1 cellular context compared by ENCODE assay signal in the genomic region with DNA sequence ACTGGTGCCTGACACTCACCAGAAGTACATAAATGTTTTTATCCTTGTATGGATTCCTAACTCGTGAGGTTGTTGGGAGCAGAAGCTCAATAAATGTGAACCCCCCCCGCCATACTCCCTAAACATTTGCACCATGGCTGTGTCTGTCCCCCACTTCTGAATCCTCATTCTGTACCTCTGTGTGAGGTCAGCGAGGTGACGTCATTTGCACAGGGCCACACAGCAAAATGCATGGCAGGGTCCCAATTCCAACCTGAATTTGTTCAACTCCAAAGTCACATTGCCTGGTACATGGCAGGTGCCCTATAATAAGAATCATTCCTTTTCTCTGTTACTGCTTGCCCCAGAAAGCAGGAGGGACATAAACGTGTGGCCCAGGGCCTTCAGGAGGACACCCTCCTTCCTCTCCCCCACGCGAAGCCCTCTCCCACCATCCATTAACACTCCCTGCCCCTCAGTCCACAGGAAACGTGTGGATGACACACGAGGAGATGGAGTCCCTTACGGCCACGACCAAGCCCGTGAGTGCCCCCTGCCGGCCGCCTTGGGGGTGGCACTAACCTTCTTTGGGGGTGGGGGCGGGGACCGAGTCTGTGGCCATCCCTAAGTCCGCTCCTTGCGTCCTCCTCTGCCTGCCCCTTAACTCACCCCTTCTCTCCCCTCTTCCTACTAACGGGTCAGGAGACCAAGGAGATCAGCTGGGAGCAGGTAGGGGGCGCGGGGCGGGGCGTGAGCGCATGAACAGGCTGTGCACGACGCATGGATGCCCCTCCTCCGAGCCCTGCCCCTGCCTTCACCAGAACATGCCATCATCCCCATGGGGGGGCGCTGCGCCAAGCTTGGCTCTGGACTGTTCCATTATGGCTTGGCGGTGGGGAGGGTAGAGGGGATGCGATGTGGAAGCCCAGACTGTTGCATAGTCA.
A peak's percentile ranks its signal among the peaks of the same experiment; 100 is the strongest.
TF ChIP-seq lines count a peak whose summit lies in the region.

No MANE protein-coding gene starts in this region.

TF ChIP-seq in K562, 482 proteins besides CTCF, POLR2A, EP300 and RAD21 (continued from another document and continues in another):
- TF ChIP-seq SMC3 (conservative IDR thresholded peaks at IDR 0.05; ENCODE audit: insufficient read depth, low read depth, low read length) (peak; percentile 74), E2F5 (CRISPR knock-in tag; IDR thresholded peaks at IDR 0.05) (no peak), TAF9B (IDR thresholded peaks at IDR 0.05; ENCODE audit: partially characterized antibody) (no peak), WHSC1 (IDR thresholded peaks at IDR 0.05; ENCODE audit: low read length) (no peak), NR2C2 (CRISPR knock-in tag; IDR thresholded peaks at IDR 0.05) (0 out of 2 replicates have a peak, but pooled peaks have one; percentile 45), NR2C2 (tag; IDR thresholded peaks at IDR 0.05) (no peak), SREBF2 (CRISPR knock-in tag; IDR thresholded peaks at IDR 0.05) (no peak), OTX1 (CRISPR knock-in tag; IDR thresholded peaks at IDR 0.05) (no peak), BRCA1 (IDR thresholded peaks at IDR 0.05) (no peak), BRCA1 (CRISPR knock-in tag; IDR thresholded peaks at IDR 0.05) (no peak), TEAD4 (IDR thresholded peaks at IDR 0.05; ENCODE audit: low read length) (peak; percentile 31), TEAD4 (CRISPR knock-in tag; IDR thresholded peaks at IDR 0.05; ENCODE audit: borderline replicate concordance) (no peak), ZNF175 (CRISPR knock-in tag; IDR thresholded peaks at IDR 0.05; ENCODE audit: low read depth) (no peak), POLR2H (tag; IDR thresholded peaks at IDR 0.05; ENCODE audit: low read depth) (no peak), CCAR2 (IDR thresholded peaks at IDR 0.05; ENCODE audit: low read depth, low read length) (no peak), ZNF584 (CRISPR knock-in tag; IDR thresholded peaks at IDR 0.05; ENCODE audit: low read depth) (no peak), ZBTB49 (CRISPR knock-in tag; IDR thresholded peaks at IDR 0.05; ENCODE audit: borderline replicate concordance) (no peak), TBL1XR1 (IDR thresholded peaks at IDR 0.05; ENCODE audit: low read length in 2 of 2) (no peak), GABPA (tag; conservative IDR thresholded peaks at IDR 0.05; ENCODE audit: low read depth) (no peak), RAD51 (IDR thresholded peaks at IDR 0.05; ENCODE audit: borderline replicate concordance, low read depth) (no peak), FOXA3 (CRISPR knock-in tag; conservative IDR thresholded peaks at IDR 0.05 in 1 of 2, IDR thresholded peaks at IDR 0.05 in 1 of 2) (no peak), ZNF263 (CRISPR knock-in tag; IDR thresholded peaks at IDR 0.05; ENCODE audit: borderline replicate concordance) (no peak; the same call in 1 of the 2 replicates), SNRNP70 (optimal IDR thresholded peaks at IDR 0.05; ENCODE audit: low read depth, low read length) (no peak), TFE3 (CRISPR knock-in tag; IDR thresholded peaks at IDR 0.05) (no peak), CBFA2T2 (conservative IDR thresholded peaks at IDR 0.05) (no peak), TFAM (CRISPR knock-in tag; conservative IDR thresholded peaks at IDR 0.05) (no peak), HMGN3 (IDR thresholded peaks at IDR 0.05; ENCODE audit: borderline replicate concordance, extremely low read depth, insufficient read length, low read depth, low read length) (no peak), HEY1 (CRISPR knock-in tag; IDR thresholded peaks at IDR 0.05; ENCODE audit: borderline replicate concordance) (no peak), ZNF224 (CRISPR knock-in tag; IDR thresholded peaks at IDR 0.05) (no peak), HDAC3 (IDR thresholded peaks at IDR 0.05; ENCODE audit: borderline replicate concordance, partially characterized antibody) (no peak), ZBTB17 (CRISPR knock-in tag; IDR thresholded peaks at IDR 0.05) (no peak), RBM15 (IDR thresholded peaks at IDR 0.05; ENCODE audit: insufficient read depth, low read length) (no peak), NEUROD1 (IDR thresholded peaks at IDR 0.05; ENCODE audit: borderline replicate concordance, low read depth, low read length, partially characterized antibody) (peak; percentile 56), ZNF444 (CRISPR knock-in tag; IDR thresholded peaks at IDR 0.05) (no peak), ZKSCAN3 (CRISPR knock-in tag; IDR thresholded peaks at IDR 0.05) (no peak), SP1 (CRISPR knock-in tag; IDR thresholded peaks at IDR 0.05) (peak; percentile 74), NR3C1 (CRISPR knock-in tag; IDR thresholded peaks at IDR 0.05) (no peak), POLR2G (IDR thresholded peaks at IDR 0.05; ENCODE audit: low read depth, low read length) (peak; percentile 48), ZKSCAN1 (IDR thresholded peaks at IDR 0.05; ENCODE audit: low read depth, low read length) (0 out of 2 replicates have a peak, but pooled peaks have one; percentile 37), CBFB (CRISPR knock-in tag; IDR thresholded peaks at IDR 0.05) (no peak), MYC (IDR thresholded peaks at IDR 0.05; ENCODE audit: low read depth, low read length) (peak; percentile 87), MYC (CRISPR knock-in tag; IDR thresholded peaks at IDR 0.05; ENCODE audit: borderline replicate concordance, low read depth) (no peak), MBD2 (IDR thresholded peaks at IDR 0.05; ENCODE audit: borderline replicate concordance, low read depth) (peak; percentile 90), ARID1B (IDR thresholded peaks at IDR 0.05) (peak; percentile 51; the same call in 1 of the 2 replicates), ZNF79 (CRISPR knock-in tag; IDR thresholded peaks at IDR 0.05; ENCODE audit: low read depth) (no peak), PML (IDR thresholded peaks at IDR 0.05; ENCODE audit: low read length) (no peak), ZNF282 (CRISPR knock-in tag; IDR thresholded peaks at IDR 0.05) (no peak), ZNF780A (CRISPR knock-in tag; IDR thresholded peaks at IDR 0.05) (no peak), TSC22D4 (tag; IDR thresholded peaks at IDR 0.05) (no peak), SRSF1 (IDR thresholded peaks at IDR 0.05; ENCODE audit: low read depth, low read length) (no peak), TCFL5 (CRISPR knock-in tag; conservative IDR thresholded peaks at IDR 0.05) (no peak), MCM2 (IDR thresholded peaks at IDR 0.05; ENCODE audit: low read depth) (no peak), AFF1 (IDR thresholded peaks at IDR 0.05; ENCODE audit: low read depth in 1 of 2, partially characterized antibody in 2 of 2) (no peak), NR2C1 (IDR thresholded peaks at IDR 0.05) (peak; percentile 59), NR2C1 (tag; IDR thresholded peaks at IDR 0.05) (no peak), HLTF (IDR thresholded peaks at IDR 0.05) (no peak), PKNOX1 (IDR thresholded peaks at IDR 0.05) (no peak), GATAD2B (IDR thresholded peaks at IDR 0.05; ENCODE audit: borderline replicate concordance) (no peak), ZNF561 (CRISPR knock-in tag; conservative IDR thresholded peaks at IDR 0.05) (no peak), MED1 (CRISPR knock-in tag; IDR thresholded peaks at IDR 0.05; ENCODE audit: borderline replicate concordance) (no peak), CEBPG (CRISPR knock-in tag; IDR thresholded peaks at IDR 0.05) (no peak), CEBPG (tag; conservative IDR thresholded peaks at IDR 0.05 in 1 of 2, IDR thresholded peaks at IDR 0.05 in 1 of 2) (no peak), SAFB (IDR thresholded peaks at IDR 0.05; ENCODE audit: borderline replicate concordance, low read depth, low read length) (peak; percentile 38; the same call in 1 of the 2 replicates), EWSR1 (IDR thresholded peaks at IDR 0.05; ENCODE audit: borderline replicate concordance, low read depth, partially characterized antibody) (no peak), ETV5 (CRISPR knock-in tag; IDR thresholded peaks at IDR 0.05; ENCODE audit: low read depth) (no peak), HDAC6 (IDR thresholded peaks at IDR 0.05; ENCODE audit: low read depth, low read length) (no peak), CHD2 (IDR thresholded peaks at IDR 0.05; ENCODE audit: low read depth, low read length) (0 out of 2 replicates have a peak, but pooled peaks have one; percentile 10)
- TF ChIP-seq, protein P1, sequence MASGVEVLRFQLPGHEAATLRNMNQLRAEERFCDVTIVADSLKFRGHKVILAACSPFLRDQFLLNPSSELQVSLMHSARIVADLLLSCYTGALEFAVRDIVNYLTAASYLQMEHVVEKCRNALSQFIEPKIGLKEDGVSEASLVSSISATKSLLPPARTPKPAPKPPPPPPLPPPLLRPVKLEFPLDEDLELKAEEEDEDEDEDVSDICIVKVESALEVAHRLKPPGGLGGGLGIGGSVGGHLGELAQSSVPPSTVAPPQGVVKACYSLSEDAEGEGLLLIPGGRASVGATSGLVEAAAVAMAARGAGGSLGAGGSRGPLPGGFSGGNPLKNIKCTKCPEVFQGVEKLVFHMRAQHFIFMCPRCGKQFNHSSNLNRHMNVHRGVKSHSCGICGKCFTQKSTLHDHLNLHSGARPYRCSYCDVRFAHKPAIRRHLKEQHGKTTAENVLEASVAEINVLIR (CRISPR knock-in tag; IDR thresholded peaks at IDR 0.05) = no peak
- TF ChIP-seq, protein P2, sequence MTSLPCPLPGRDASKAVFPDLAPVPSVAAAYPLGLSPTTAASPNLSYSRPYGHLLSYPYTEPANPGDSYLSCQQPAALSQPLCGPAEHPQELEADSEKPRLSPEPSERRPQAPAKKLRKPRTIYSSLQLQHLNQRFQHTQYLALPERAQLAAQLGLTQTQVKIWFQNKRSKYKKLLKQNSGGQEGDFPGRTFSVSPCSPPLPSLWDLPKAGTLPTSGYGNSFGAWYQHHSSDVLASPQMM (CRISPR knock-in tag; IDR thresholded peaks at IDR 0.05) = no peak
